Comparison of ENCODE assay signal across 13 cellular contexts in the genomic region with DNA sequence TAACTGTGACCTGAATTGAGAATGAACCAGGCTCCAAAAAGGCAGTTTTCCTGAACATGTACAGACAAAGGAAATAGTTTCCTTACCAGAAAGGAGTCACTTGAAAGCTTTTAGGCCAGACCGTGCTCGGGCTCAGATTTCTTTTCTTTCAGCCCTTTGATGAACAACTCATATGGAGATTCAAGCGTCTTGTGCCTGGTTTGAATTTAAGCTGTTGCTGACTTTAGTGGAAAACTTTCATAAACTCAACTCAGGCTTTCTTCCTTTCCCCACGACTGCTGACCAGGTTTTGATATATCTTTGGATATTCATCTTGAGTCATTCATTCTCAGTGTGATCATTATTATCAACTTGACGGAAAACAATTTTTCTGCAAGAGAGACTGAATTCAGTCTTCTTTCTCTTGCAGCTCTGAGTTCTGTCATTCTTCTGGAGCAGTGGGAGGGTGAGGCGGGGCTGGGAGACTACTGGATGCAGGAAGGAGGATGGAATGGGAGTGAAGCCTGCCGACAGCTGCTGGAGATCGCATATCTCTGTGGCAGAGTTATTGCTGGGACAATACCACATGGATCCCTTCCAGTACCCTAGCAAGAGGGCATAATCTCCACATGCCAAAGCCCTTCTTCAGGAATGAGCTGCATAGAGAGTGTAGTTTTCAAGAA.
DNase-seq lines count a peak whose midpoint lies in the region; ATAC-seq and TF ChIP-seq lines count a peak whose summit lies in the region.
"Had no signal": no experiment of that assay in that cellular context is flagged by ENCODE, and none has a peak within 500 bp of the region (broad histone marks: within the 10 kb centered on the region; RNA-seq: fewer than 3 reads in every experiment).

No MANE protein-coding gene starts in this region.

- H4K8ac ChIP-seq in mesendoderm (ENCODE audit: low read depth, low read length) = no peak overlapping the region

- H2AK5ac ChIP-seq in mesendoderm (ENCODE audit: low read length) = no peak overlapping the region

- peak overlapping the region; percentile 71 for H3K56ac ChIP-seq in mesendoderm (ENCODE audit: low read length)

- no CpG with 5 or more reads among the region's 8 CpGs for WGBS in mesendoderm (ENCODE audit: extremely low coverage, insufficient coverage, low lambda C conversion rate)
- 38% methylated on average over 8 of the region's 8 CpGs for WGBS in right lobe of liver (ENCODE audit: insufficient coverage, low coverage, low lambda C conversion rate, missing lambda C conversion rate)

- no peaks in the 10 kb centered on the region for H3K4me1 Mint-ChIP-seq in activated CD8-positive, alpha-beta memory T cell treated with anti-CD3 and anti-CD28 coated beads, Interleukin-2, amount 10 ng/mL, durations not matched to agents 7 days and 5 days

- no peak overlapping the region for H3K4me2 ChIP-seq in mesendoderm (ENCODE audit: low read length)

- TF ChIP-seq CTCF in right lobe of liver (IDR thresholded peaks at IDR 0.05) = no peak

- no peaks in the 10 kb centered on the region for H3K36me3 Mint-ChIP-seq in activated CD8-positive, alpha-beta memory T cell treated with anti-CD3 and anti-CD28 coated beads, Interleukin-2, amount 10 ng/mL, durations not matched to agents 7 days and 5 days

- H3K9ac ChIP-seq in mesendoderm (ENCODE audit: low read length) = peak overlapping the region; percentile 66

- ATAC-seq in activated CD8-positive, alpha-beta memory T cell treated with anti-CD3 and anti-CD28 coated beads, Interleukin-2, amount 10 ng/mL, durations not matched to agents 7 days and 5 days = no peak
- ATAC-seq in right lobe of liver = no peak
- ATAC-seq: GM12878 had no signal

- no peak overlapping the region for H3K4me3 Mint-ChIP-seq in activated CD8-positive, alpha-beta memory T cell treated with anti-CD3 and anti-CD28 coated beads, Interleukin-2, amount 10 ng/mL, durations not matched to agents 7 days and 5 days

- H3K27ac ChIP-seq in epithelial cell of prostate (peak overlapping the region; percentile 21), mesendoderm (ENCODE audit: low read depth, low read length) (no peak overlapping the region), right lobe of liver (no peak overlapping the region)
- H3K27ac ChIP-seq: ovary had no signal

- no peaks in the 10 kb centered on the region for H3K79me1 ChIP-seq in mesendoderm (ENCODE audit: low read length)

- peak overlapping the region; percentile 95 for H2BK120ac ChIP-seq in mesendoderm (ENCODE audit: low read depth, low read length)

- no peaks in the 10 kb centered on the region for H3K27me3 ChIP-seq in mesendoderm (ENCODE audit: insufficient read depth, low read length, poor library complexity)
- no peaks in the 10 kb centered on the region for H3K27me3 ChIP-seq in right lobe of liver
- H3K27me3 ChIP-seq: ovary had no signal

- DNase-seq in M059J (ENCODE audit: low read depth) (peak; percentile 46), epithelial cell of prostate (ENCODE audit: low read depth, low spot score) (no peak), mesendoderm (peak; percentile 68), superior temporal gyrus (ENCODE audit: extremely low spot score) (peak; percentile 16), A172 (ENCODE audit: low spot score) (no peak), right lobe of liver (no peak), NCI-H2227 treated with DMSO at 0.1 percent for 48 hours (lab: John Stamatoyannopoulos, UW) (no peak)
- no peak for DNase-seq in activated CD8-positive, alpha-beta memory T cell treated with anti-CD3 and anti-CD28 coated beads, Interleukin-2, amount 10 ng/mL, durations not matched to agents 7 days and 5 days
- DNase-seq: activated effector memory CD4-positive, alpha-beta T cell treated with Interleukin-2 at 50 U/mL for 16 hours; Caco-2; NCI-H1930; ovary had no signal

- H3K27ac Mint-ChIP-seq in activated CD8-positive, alpha-beta memory T cell treated with anti-CD3 and anti-CD28 coated beads, Interleukin-2, amount 10 ng/mL, durations not matched to agents 7 days and 5 days = no peak overlapping the region

- no peak overlapping the region for H3K23ac ChIP-seq in mesendoderm (ENCODE audit: low read length)

- no peaks in the 10 kb centered on the region for H3K79me2 ChIP-seq in mesendoderm (ENCODE audit: control insufficient read depth, insufficient read depth, low read length)

- H3K4me3 ChIP-seq in mesendoderm (ENCODE audit: low read length) (no peak overlapping the region), right lobe of liver (no peak overlapping the region)
- H3K4me3 ChIP-seq: GM12878, ovary had no signal

- no peaks in the 10 kb centered on the region for H3K36me3 ChIP-seq in mesendoderm (ENCODE audit: control insufficient read depth, insufficient read depth, low read length)
- H3K36me3 ChIP-seq in right lobe of liver = no peaks in the 10 kb centered on the region
- H3K36me3 ChIP-seq: ovary had no signal

- no peak for TF ChIP-seq POLR2A in right lobe of liver (IDR thresholded peaks at IDR 0.05)

- intact Hi-C loops in right lobe of liver (cut with DNase I) = no loop called here

- CTCF ChIA-PET in activated CD8-positive, alpha-beta memory T cell treated with anti-CD3 and anti-CD28 coated beads, Interleukin-2, amount 10 ng/mL, durations not matched to agents 7 days and 5 days (lab: Charles Lee) = no interaction called here

- H3K18ac ChIP-seq in mesendoderm (ENCODE audit: low read length) = peak overlapping the region; percentile 91

- peak overlapping the region; percentile 7 for H2BK5ac ChIP-seq in mesendoderm (ENCODE audit: low read length)

- H4K5ac ChIP-seq in mesendoderm (ENCODE audit: low read length) = no peak overlapping the region

- H3K27me3 Mint-ChIP-seq in activated CD8-positive, alpha-beta memory T cell treated with anti-CD3 and anti-CD28 coated beads, Interleukin-2, amount 10 ng/mL, durations not matched to agents 7 days and 5 days = no peaks in the 10 kb centered on the region

- peak overlapping the region; percentile 60 for H2BK15ac ChIP-seq in mesendoderm (replicated peaks; ENCODE audit: low read depth)

- H3K4ac ChIP-seq in mesendoderm (ENCODE audit: low read depth, low read length) = peak overlapping the region; percentile 48

- no peaks in the 10 kb centered on the region for H3K9me3 ChIP-seq in right lobe of liver
- H3K9me3 ChIP-seq: Caco-2, ovary had no signal

- H3K9me3 Mint-ChIP-seq in activated CD8-positive, alpha-beta memory T cell treated with anti-CD3 and anti-CD28 coated beads, Interleukin-2, amount 10 ng/mL, durations not matched to agents 7 days and 5 days (ENCODE audit: low read depth) = no peaks in the 10 kb centered on the region

- H3K4me1 ChIP-seq in mesendoderm (ENCODE audit: control insufficient read depth, low read depth, low read length) (peaks cover 12% of the 10 kb centered on the region), right lobe of liver (no peaks in the 10 kb centered on the region)
- H3K4me1 ChIP-seq: Caco-2 had no signal

Comparison
In these comparisons a context has a peak if more than half of its experiments do, and no peak if none do; other contexts are left out.
1. DNase-seq: peak in M059J (single experiment), mesendoderm (single experiment) and superior temporal gyrus (single experiment); none in epithelial cell of prostate (single experiment), A172 (single experiment), activated CD8-positive, alpha-beta memory T cell treated with anti-CD3 and anti-CD28 coated beads, Interleukin-2, amount 10 ng/mL, durations not matched to agents 7 days and 5 days (single experiment), right lobe of liver (0 of 3) and NCI-H2227 treated with DMSO at 0.1 percent for 48 hours (single experiment).